In genomic region chr9:110933350-110934001, GRCh38 we compare ENCODE assay signal across 10 cellular contexts.
DNase-seq lines count a peak whose midpoint lies in the region; ATAC-seq and TF ChIP-seq lines count a peak whose summit lies in the region.
"Had no signal": no experiment of that assay in that cellular context is flagged by ENCODE, and none has a peak within 500 bp of the region (broad histone marks: within the 10 kb centered on the region; RNA-seq: fewer than 3 reads in every experiment).

No MANE protein-coding gene starts in this region.

- H3K4me1 Mint-ChIP-seq in stimulated activated naive CD8-positive, alpha-beta T cell treated with anti-CD3 and anti-CD28 coated beads, Interleukin-15, amount 100 ng/mL, for 72 hours = no peaks in the 10 kb centered on the region

- H3K9ac ChIP-seq in fibroblast of lung (ENCODE audit: insufficient read depth, low read length) = no peak overlapping the region

- H3K4me3 Mint-ChIP-seq in stimulated activated naive CD8-positive, alpha-beta T cell treated with anti-CD3 and anti-CD28 coated beads, Interleukin-15, amount 100 ng/mL, for 72 hours = no peak overlapping the region

- intact Hi-C loops in left cardiac atrium (cut with DNase I) = no loop called here

- ATAC-seq in GM21423 (IDR thresholded peaks at IDR 0.05; ENCODE audit: unreplicated experiment) = peak; percentile 86
- ATAC-seq in HG03280 (IDR thresholded peaks at IDR 0.05; ENCODE audit: unreplicated experiment) = peak; percentile 81
- no peak for ATAC-seq in left cardiac atrium
- ATAC-seq in stimulated activated naive CD8-positive, alpha-beta T cell treated with anti-CD3 and anti-CD28 coated beads, Interleukin-15, amount 100 ng/mL, for 72 hours = no peak
- ATAC-seq: HCT116 had no signal

- H3K27me3 ChIP-seq in fibroblast of lung (ENCODE audit: control insufficient read depth, insufficient read depth, low read length) = no peaks in the 10 kb centered on the region

- H4K20me1 ChIP-seq in fibroblast of lung (ENCODE audit: control insufficient read depth, extremely low read depth, insufficient read depth, low read length) = no peaks in the 10 kb centered on the region

- DNase-seq in GM13977 (ENCODE audit: low spot score) (peak; percentile 18), fibroblast of lung (ENCODE audit: low read depth in 2 of 2) (no peak), SHP77 (lab: John Stamatoyannopoulos, UW) (no peak), NCI-H2227 treated with DMSO at 0.1 percent for 48 hours (lab: John Stamatoyannopoulos, UW) (no peak), left cardiac atrium (no peak)
- DNase-seq in stimulated activated naive CD8-positive, alpha-beta T cell treated with anti-CD3 and anti-CD28 coated beads, Interleukin-15, amount 100 ng/mL, for 72 hours = no peak
- DNase-seq: hippocampal formation had no signal

- peaks cover 91% of the 10 kb centered on the region for H3K79me2 ChIP-seq in fibroblast of lung (ENCODE audit: control insufficient read depth, insufficient read depth, low read length)

- peak overlapping the region in 1 of 2 donors; percentile 59 for H3K27ac Mint-ChIP-seq in stimulated activated naive CD8-positive, alpha-beta T cell treated with anti-CD3 and anti-CD28 coated beads, Interleukin-15, amount 100 ng/mL, for 72 hours

- H3K4me1 ChIP-seq in fibroblast of lung (ENCODE audit: control insufficient read depth, extremely low read depth, insufficient read depth, low read length) = peaks cover 11% of the 10 kb centered on the region

- no peak overlapping the region for H3K4me3 ChIP-seq in fibroblast of lung (replicated peaks in 1 of 4; ENCODE audit: control extremely low read depth in 1 of 4, insufficient read depth in 1 of 4, low read depth in 3 of 4, low read length in 4 of 4)

- H2AFZ ChIP-seq in fibroblast of lung (ENCODE audit: low read length) = no peak overlapping the region

- peak overlapping the region; percentile 21 for H3K27ac ChIP-seq in fibroblast of lung (ENCODE audit: insufficient read depth, low read length)

- H3K36me3 ChIP-seq in fibroblast of lung (ENCODE audit: control insufficient read depth, insufficient read depth, low read length) = no peaks in the 10 kb centered on the region

- H3K4me2 ChIP-seq in fibroblast of lung (ENCODE audit: extremely low read depth, insufficient read depth, low read length) = peak overlapping the region; percentile 1

- no peaks in the 10 kb centered on the region for H3K9me3 ChIP-seq in fibroblast of lung (ENCODE audit: control insufficient read depth, insufficient read depth, low read depth, low read length)

- TF ChIP-seq CTCF in GM13977 (IDR thresholded peaks at IDR 0.05; ENCODE audit: extremely low read depth, insufficient read depth, missing control alignments) (no peak), fibroblast of lung (conservative IDR thresholded peaks at IDR 0.05 in 1 of 2, IDR thresholded peaks at IDR 0.05 in 1 of 2; ENCODE audit: low read depth in 1 of 2, low read length in 2 of 2) (no peak)

- no peaks in the 10 kb centered on the region for H3K9me3 Mint-ChIP-seq in stimulated activated naive CD8-positive, alpha-beta T cell treated with anti-CD3 and anti-CD28 coated beads, Interleukin-15, amount 100 ng/mL, for 72 hours

- in situ Hi-C loops in GM13977 (cut with MboI; ENCODE audit: low pct_unique_long_range_greater_than_20kb, low sequenced_read_pairs, unreplicated experiment) = no loop called here

- no peaks in the 10 kb centered on the region for H3K27me3 Mint-ChIP-seq in stimulated activated naive CD8-positive, alpha-beta T cell treated with anti-CD3 and anti-CD28 coated beads, Interleukin-15, amount 100 ng/mL, for 72 hours

Comparison
In these comparisons a context has a peak if more than half of its experiments do, and no peak if none do; other contexts are left out.
1. ATAC-seq: peak in GM21423 (single experiment) and HG03280 (single experiment); none in left cardiac atrium (0 of 2) and stimulated activated naive CD8-positive, alpha-beta T cell treated with anti-CD3 and anti-CD28 coated beads, Interleukin-15, amount 100 ng/mL, for 72 hours (single experiment).